22 cellular contexts compared by ENCODE assay signal in genomic region chr5:154278172-154278571, GRCh38.
DNase-seq lines count a peak whose midpoint lies in the region; ATAC-seq and TF ChIP-seq lines count a peak whose summit lies in the region.
"Had no signal": no experiment of that assay in that cellular context is flagged by ENCODE, and none has a peak within 500 bp of the region (broad histone marks: within the 10 kb centered on the region; RNA-seq: fewer than 3 reads in every experiment).

No MANE protein-coding gene starts in this region.

- H3K4me3 ChIP-seq in RWPE2 (ENCODE audit: severe bottlenecking): no peak overlapping the region
- H3K4me3 ChIP-seq: body of pancreas, esophagus muscularis mucosa, right atrium auricular region had no signal

- no peak overlapping the region for H3K4me3 Mint-ChIP-seq in activated naive CD8-positive, alpha-beta T cell treated with anti-CD3 and anti-CD28 coated beads, Interleukin-2, amount 50 U/mL, for 24 hours
- H3K4me3 Mint-ChIP-seq in activated naive CD8-positive, alpha-beta T cell treated with anti-CD3 and anti-CD28 coated beads for 36 hours: no peak overlapping the region
- H3K4me3 Mint-ChIP-seq: activated CD4-positive, alpha-beta T cell treated with anti-CD3 and anti-CD28 coated beads, Interleukin-2, amount 10 ng/mL, durations not matched to agents 7 days and 5 days; effector memory CD8-positive, alpha-beta T cell had no signal

- H3K36me3 Mint-ChIP-seq in activated naive CD8-positive, alpha-beta T cell treated with anti-CD3 and anti-CD28 coated beads, Interleukin-2, amount 50 U/mL, for 24 hours (ENCODE audit: low read depth): peaks cover 6% of the 10 kb centered on the region
- H3K36me3 Mint-ChIP-seq in activated naive CD8-positive, alpha-beta T cell treated with anti-CD3 and anti-CD28 coated beads for 36 hours: peaks cover 6% of the 10 kb centered on the region

- H3K27ac Mint-ChIP-seq in activated naive CD8-positive, alpha-beta T cell treated with anti-CD3 and anti-CD28 coated beads, Interleukin-2, amount 50 U/mL, for 24 hours: no peak overlapping the region
- no peak overlapping the region for H3K27ac Mint-ChIP-seq in activated naive CD8-positive, alpha-beta T cell treated with anti-CD3 and anti-CD28 coated beads for 36 hours
- H3K27ac Mint-ChIP-seq: activated CD4-positive, alpha-beta T cell treated with anti-CD3 and anti-CD28 coated beads, Interleukin-2, amount 10 ng/mL, durations not matched to agents 7 days and 5 days; effector memory CD8-positive, alpha-beta T cell had no signal

- no peaks in the 10 kb centered on the region for H3K27me3 ChIP-seq in RWPE2 (ENCODE audit: insufficient read depth, poor library complexity, severe bottlenecking)
- H3K27me3 ChIP-seq: body of pancreas, esophagus muscularis mucosa, right atrium auricular region had no signal

- TF ChIP-seq CTCF in RWPE2 (IDR thresholded peaks at IDR 0.05; ENCODE audit: poor library complexity, severe bottlenecking): no peak

- peaks cover 39% of the 10 kb centered on the region for H3K4me1 Mint-ChIP-seq in activated naive CD8-positive, alpha-beta T cell treated with anti-CD3 and anti-CD28 coated beads, Interleukin-2, amount 50 U/mL, for 24 hours
- peaks cover 34% of the 10 kb centered on the region for H3K4me1 Mint-ChIP-seq in activated naive CD8-positive, alpha-beta T cell treated with anti-CD3 and anti-CD28 coated beads for 36 hours

- no peak for DNase-seq in activated naive CD8-positive, alpha-beta T cell treated with anti-CD3 and anti-CD28 coated beads, Interleukin-2, amount 50 U/mL, for 24 hours
- no peak for DNase-seq in activated naive CD8-positive, alpha-beta T cell treated with anti-CD3 and anti-CD28 coated beads for 36 hours
- DNase-seq in RWPE2 (ENCODE audit: low spot score) (no peak), fibroblast of peridontal ligament (ENCODE audit: extremely low read depth) (peak; percentile 20), H4 (ENCODE audit: low spot score) (no peak)
- no peak for DNase-seq in stimulated activated CD4-positive, alpha-beta T cell treated with anti-CD3 and anti-CD28 coated beads, Interleukin-2, amount 100 ng/mL, for 24 hours
- DNase-seq in stimulated activated naive CD4-positive, alpha-beta T cell treated with Interleukin-2 at 50 U/mL for 16 hours (lab: John Stamatoyannopoulos, UW): no peak
- DNase-seq: activated CD4-positive, alpha-beta T cell treated with anti-CD3 and anti-CD28 coated beads, Interleukin-2, amount 10 ng/mL, durations not matched to agents 7 days and 5 days; activated gamma-delta T cell; body of pancreas; C1 segment of cervical spinal cord; effector memory CD8-positive, alpha-beta T cell; mammary epithelial cell; NCI-H1436; occipital lobe; stimulated activated CD4-positive, alpha-beta T cell treated with anti-CD3 and anti-CD28 coated beads, Interleukin-12 subunit alpha, Interleukin-12 subunit beta, amount 100 ng/mL, for 4 hours; T-helper 2 cell had no signal

- no peak overlapping the region for H3K27ac ChIP-seq in RWPE2 (ENCODE audit: poor library complexity, severe bottlenecking)
- H3K27ac ChIP-seq: body of pancreas, HL-60, right atrium auricular region had no signal

- H3K36me3 ChIP-seq in RWPE2 (ENCODE audit: low read depth): no peaks in the 10 kb centered on the region
- H3K36me3 ChIP-seq: esophagus muscularis mucosa, right atrium auricular region had no signal

- no peaks in the 10 kb centered on the region for H3K4me1 ChIP-seq in RWPE2 (ENCODE audit: insufficient read depth, poor library complexity, severe bottlenecking)

- peak; percentile 43 for ATAC-seq in activated naive CD8-positive, alpha-beta T cell treated with anti-CD3 and anti-CD28 coated beads, Interleukin-2, amount 50 U/mL, for 24 hours
- ATAC-seq in RWPE2 (ENCODE audit: low read depth) (peak; percentile 13; the same call in 1 of the 3 replicates), GM21825 (IDR thresholded peaks at IDR 0.05; ENCODE audit: unreplicated experiment) (no peak)
- ATAC-seq: body of pancreas; effector memory CD8-positive, alpha-beta T cell; Panc1 had no signal

- H3K9me3 ChIP-seq in RWPE2 (ENCODE audit: severe bottlenecking): no peaks in the 10 kb centered on the region
- H3K9me3 ChIP-seq: body of pancreas, esophagus muscularis mucosa, right atrium auricular region had no signal

- H3K27me3 Mint-ChIP-seq in activated naive CD8-positive, alpha-beta T cell treated with anti-CD3 and anti-CD28 coated beads, Interleukin-2, amount 50 U/mL, for 24 hours: no peaks in the 10 kb centered on the region
- no peaks in the 10 kb centered on the region for H3K27me3 Mint-ChIP-seq in activated naive CD8-positive, alpha-beta T cell treated with anti-CD3 and anti-CD28 coated beads for 36 hours
- H3K27me3 Mint-ChIP-seq: activated CD4-positive, alpha-beta T cell treated with anti-CD3 and anti-CD28 coated beads, Interleukin-2, amount 10 ng/mL, durations not matched to agents 7 days and 5 days; effector memory CD8-positive, alpha-beta T cell had no signal

- no peaks in the 10 kb centered on the region for H3K9me3 Mint-ChIP-seq in activated naive CD8-positive, alpha-beta T cell treated with anti-CD3 and anti-CD28 coated beads, Interleukin-2, amount 50 U/mL, for 24 hours
- no peaks in the 10 kb centered on the region for H3K9me3 Mint-ChIP-seq in activated naive CD8-positive, alpha-beta T cell treated with anti-CD3 and anti-CD28 coated beads for 36 hours
- H3K9me3 Mint-ChIP-seq: activated CD4-positive, alpha-beta T cell treated with anti-CD3 and anti-CD28 coated beads, Interleukin-2, amount 10 ng/mL, durations not matched to agents 7 days and 5 days; effector memory CD8-positive, alpha-beta T cell had no signal
